Comparison of ENCODE assay signal across 8 cellular contexts in the genomic region with DNA sequence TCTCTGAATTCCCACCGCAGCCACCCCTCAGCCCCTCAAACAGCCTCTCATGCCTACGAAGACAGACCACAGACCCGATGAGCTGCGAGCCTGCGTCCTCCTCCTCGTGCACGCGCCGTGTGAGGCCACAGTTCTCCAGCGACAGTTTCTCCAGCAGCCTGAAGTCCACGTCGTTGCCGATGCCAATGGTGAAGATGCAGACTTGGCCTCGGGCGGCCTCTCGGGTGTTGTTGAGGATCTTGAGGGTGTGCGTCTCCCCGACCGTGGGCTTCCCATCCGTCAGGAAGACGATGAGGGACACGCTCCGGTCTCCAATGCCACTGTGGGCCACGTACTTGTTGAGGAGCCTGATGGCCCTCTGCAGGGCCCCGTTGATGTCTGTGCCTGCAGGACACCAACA.
"Had no signal": no experiment of that assay in that cellular context is flagged by ENCODE, and none has a peak within 500 bp of the region (broad histone marks: within the 10 kb centered on the region; RNA-seq: fewer than 3 reads in every experiment).

No MANE protein-coding gene starts in this region.

- H3K4me2 ChIP-seq: GM23338 had no signal

- H3K36me3 ChIP-seq: HAP-1 had no signal

- FAIRE-seq: HTR-8/SVneo, K562 had no signal

- H3K9me3 ChIP-seq: HAP-1 had no signal

- ATAC-seq: HCT116, K562 had no signal

- H3K4me1 ChIP-seq: HAP-1 had no signal

- DNase-seq: H7, HFFc6, IMR-90 had no signal

- H3K4me3 ChIP-seq: GM23338, HAP-1, K562 had no signal
